Comparison of ENCODE assay signal across 1 cellular context in genomic region chr16:83806721-83807120, GRCh38.
TF ChIP-seq lines count a peak whose summit lies in the region.

No MANE protein-coding gene starts in this region.

TF ChIP-seq in HepG2, 621 proteins besides CTCF, POLR2A, EP300 and RAD21 (continued from another document):
- TF ChIP-seq UBTF (CRISPR knock-in tag; IDR thresholded peaks at IDR 0.05) (no peak), KLF6 (CRISPR knock-in tag; IDR thresholded peaks at IDR 0.05) (no peak), MATR3 (CRISPR knock-in tag; IDR thresholded peaks at IDR 0.05) (no peak), EHMT2 (IDR thresholded peaks at IDR 0.05; ENCODE audit: borderline replicate concordance, low read depth, low read length) (no peak), AHR (CRISPR knock-in tag; IDR thresholded peaks at IDR 0.05) (no peak), ZNF432 (CRISPR knock-in tag; IDR thresholded peaks at IDR 0.05; ENCODE audit: borderline replicate concordance) (no peak), MAX (IDR thresholded peaks at IDR 0.05) (no peak), ZSCAN22 (CRISPR knock-in tag; IDR thresholded peaks at IDR 0.05) (no peak), ZNF484 (CRISPR knock-in tag; IDR thresholded peaks at IDR 0.05; ENCODE audit: borderline replicate concordance, low read depth) (no peak), TRIM22 (IDR thresholded peaks at IDR 0.05) (no peak), ZNF703 (CRISPR knock-in tag; IDR thresholded peaks at IDR 0.05; ENCODE audit: borderline replicate concordance) (no peak), HMGXB4 (CRISPR knock-in tag; IDR thresholded peaks at IDR 0.05; ENCODE audit: borderline replicate concordance in 1 of 2, low read depth in 1 of 2) (no peak), ZBTB43 (CRISPR knock-in tag; conservative IDR thresholded peaks at IDR 0.05) (no peak), ZNF207 (IDR thresholded peaks at IDR 0.05; ENCODE audit: borderline replicate concordance) (no peak), ZSCAN25 (CRISPR knock-in tag; IDR thresholded peaks at IDR 0.05) (no peak), IRF1 (CRISPR knock-in tag; IDR thresholded peaks at IDR 0.05; ENCODE audit: low read depth) (no peak), ZNF33B (CRISPR knock-in tag; IDR thresholded peaks at IDR 0.05) (no peak)
